Comparison of ENCODE assay signal across 23 cellular contexts in genomic region chr9:94885854-94886447, GRCh38.
DNase-seq lines count a peak whose midpoint lies in the region; ATAC-seq, FAIRE-seq and TF ChIP-seq lines count a peak whose summit lies in the region.
"Had no signal": no experiment of that assay in that cellular context is flagged by ENCODE, and none has a peak within 500 bp of the region (broad histone marks: within the 10 kb centered on the region; RNA-seq: fewer than 3 reads in every experiment).

No MANE protein-coding gene starts in this region.

- H3K9me3 ChIP-seq in astrocyte (ENCODE audit: insufficient read depth, low read depth, low read length), result no peaks in the 10 kb centered on the region
- H3K9me3 ChIP-seq: ovary had no signal

- H3K27ac ChIP-seq in astrocyte (ENCODE audit: low read depth, low read length), result no peak overlapping the region
- H3K27ac ChIP-seq: BLaER1, foreskin keratinocyte, ovary had no signal

- no peaks in the 10 kb centered on the region for H3K27me3 ChIP-seq in astrocyte (ENCODE audit: insufficient read depth, low read length)
- H3K27me3 ChIP-seq: BLaER1, foreskin keratinocyte, ovary, upper lobe of left lung had no signal

- intact Hi-C loops in activated CD4-positive, alpha-beta T cell treated with anti-CD3 and anti-CD28 coated beads, Interleukin-2, amount 10 ng/mL, durations not matched to agents 24 days and 14 days (cut with micrococcal nuclease), result no loop called here

- H3K27ac Mint-ChIP-seq in activated CD4-positive, alpha-beta T cell treated with anti-CD3 and anti-CD28 coated beads, Interleukin-2, amount 10 ng/mL, durations not matched to agents 24 days and 14 days, result no peak overlapping the region
- H3K27ac Mint-ChIP-seq in astrocyte (ENCODE audit: unreplicated experiment) (peak overlapping the region; percentile 73), mesothelial cell of epicardium (peak overlapping the region; percentile 51), type B pancreatic cell (peak overlapping the region; percentile 27)
- H3K27ac Mint-ChIP-seq: natural killer cell had no signal

- peaks cover 4% of the 10 kb centered on the region for H3K4me1 Mint-ChIP-seq in activated CD4-positive, alpha-beta T cell treated with anti-CD3 and anti-CD28 coated beads, Interleukin-2, amount 10 ng/mL, durations not matched to agents 24 days and 14 days
- H3K4me1 Mint-ChIP-seq in astrocyte (ENCODE audit: low read depth, unreplicated experiment) (peaks cover 35% of the 10 kb centered on the region), mesothelial cell of epicardium (peaks cover 37% of the 10 kb centered on the region), type B pancreatic cell (ENCODE audit: unreplicated experiment) (peaks cover 25% of the 10 kb centered on the region)

- TF ChIP-seq CTCF in astrocyte (IDR thresholded peaks at IDR 0.05; ENCODE audit: insufficient read depth, low read depth, low read length) (no peak), mesothelial cell of epicardium (IDR thresholded peaks at IDR 0.05; ENCODE audit: unreplicated experiment) (no peak), type B pancreatic cell (conservative IDR thresholded peaks at IDR 0.05) (no peak)

- H3K4me3 ChIP-seq in astrocyte (ENCODE audit: insufficient read depth, low read depth, low read length), result no peak overlapping the region
- H3K4me3 ChIP-seq: BLaER1, ovary, upper lobe of left lung had no signal

- H3K9ac ChIP-seq in astrocyte (ENCODE audit: low read length), result no peak overlapping the region
- H3K9ac ChIP-seq: BLaER1 had no signal

- H3K27me3 Mint-ChIP-seq in activated CD4-positive, alpha-beta T cell treated with anti-CD3 and anti-CD28 coated beads, Interleukin-2, amount 10 ng/mL, durations not matched to agents 24 days and 14 days, result no peaks in the 10 kb centered on the region
- H3K27me3 Mint-ChIP-seq in astrocyte (ENCODE audit: low read depth, unreplicated experiment) (no peaks in the 10 kb centered on the region), mesothelial cell of epicardium (ENCODE audit: low read depth) (no peaks in the 10 kb centered on the region), type B pancreatic cell (no peaks in the 10 kb centered on the region)

- H3K4me1 ChIP-seq in astrocyte (ENCODE audit: insufficient read depth, low read length), result peaks cover 14% of the 10 kb centered on the region

- no peak overlapping the region for H3K4me2 ChIP-seq in astrocyte (ENCODE audit: low read length)
- H3K4me2 ChIP-seq: BLaER1 had no signal

- FAIRE-seq in astrocyte (lab: Jason Lieb, UNC), result no peak
- FAIRE-seq: small intestine had no signal

- no peaks in the 10 kb centered on the region for H3K36me3 ChIP-seq in astrocyte (ENCODE audit: insufficient read depth, low read length)
- H3K36me3 ChIP-seq: ovary, upper lobe of left lung had no signal

- H2AFZ ChIP-seq in astrocyte (ENCODE audit: low read depth, low read length), result no peak overlapping the region

- ATAC-seq in HG03442 (IDR thresholded peaks at IDR 0.05; ENCODE audit: unreplicated experiment) (no peak), GM19328 (IDR thresholded peaks at IDR 0.05; ENCODE audit: unreplicated experiment) (no peak)
- ATAC-seq: natural killer cell; stimulated activated naive CD8-positive, alpha-beta T cell treated with anti-CD3 and anti-CD28 coated beads, Interleukin-15, Interleukin-2, amounts not matched to agents 100 U/mL and 50 U/mL, for 24 hours had no signal

- peaks cover 5% of the 10 kb centered on the region for H3K9me3 Mint-ChIP-seq in activated CD4-positive, alpha-beta T cell treated with anti-CD3 and anti-CD28 coated beads, Interleukin-2, amount 10 ng/mL, durations not matched to agents 24 days and 14 days
- H3K9me3 Mint-ChIP-seq in astrocyte (ENCODE audit: unreplicated experiment) (no peaks in the 10 kb centered on the region), mesothelial cell of epicardium (peaks cover 10% of the 10 kb centered on the region), type B pancreatic cell (peaks cover 5% of the 10 kb centered on the region)

- H4K20me1 ChIP-seq in astrocyte (ENCODE audit: insufficient read depth, low read length), result no peaks in the 10 kb centered on the region
- H4K20me1 ChIP-seq: BLaER1 had no signal

- no peak overlapping the region for H3K4me3 Mint-ChIP-seq in activated CD4-positive, alpha-beta T cell treated with anti-CD3 and anti-CD28 coated beads, Interleukin-2, amount 10 ng/mL, durations not matched to agents 24 days and 14 days
- H3K4me3 Mint-ChIP-seq in astrocyte (ENCODE audit: unreplicated experiment) (no peak overlapping the region), mesothelial cell of epicardium (no peak overlapping the region), type B pancreatic cell (no peak overlapping the region)
- H3K4me3 Mint-ChIP-seq: natural killer cell had no signal

- no peaks in the 10 kb centered on the region for H3K79me2 ChIP-seq in astrocyte (ENCODE audit: insufficient read depth, low read length)

- H3K36me3 Mint-ChIP-seq in activated CD4-positive, alpha-beta T cell treated with anti-CD3 and anti-CD28 coated beads, Interleukin-2, amount 10 ng/mL, durations not matched to agents 24 days and 14 days (ENCODE audit: low read depth), result peaks cover 6% of the 10 kb centered on the region
- H3K36me3 Mint-ChIP-seq in astrocyte (ENCODE audit: low read depth, unreplicated experiment), result no peaks in the 10 kb centered on the region
- H3K36me3 Mint-ChIP-seq in mesothelial cell of epicardium, result peaks cover 10% of the 10 kb centered on the region
- peaks cover 10% of the 10 kb centered on the region for H3K36me3 Mint-ChIP-seq in type B pancreatic cell

- peak; percentile 27 for DNase-seq in activated CD4-positive, alpha-beta T cell treated with anti-CD3 and anti-CD28 coated beads, Interleukin-2, amount 10 ng/mL, durations not matched to agents 24 days and 14 days
- DNase-seq in activated CD4-positive, alpha-beta T cell treated with anti-CD3 and anti-CD28 coated beads, Interleukin-2, amount 50 U/mL, for 48 hours, result no peak
- no peak for DNase-seq in astrocyte (ENCODE audit: low read depth)
- no peak for DNase-seq in mesothelial cell of epicardium (ENCODE audit: low spot score in 2 of 2, unreplicated experiment in 2 of 2)
- no peak for DNase-seq in type B pancreatic cell (ENCODE audit: extremely low spot score, unreplicated experiment)
- no peak for DNase-seq in SIG-M5 (lab: John Stamatoyannopoulos, UW)
- DNase-seq: activated naive CD4-positive, alpha-beta T cell; caudate nucleus; natural killer cell; NCI-H1092; NCI-H2081; NCI-H510A; NK-92 treated with Interleukin-12 subunit alpha and Interleukin-12 subunit beta, amount 100 ng/mL, for 24 hours; ovary; small intestine; stimulated activated CD4-positive, alpha-beta T cell treated with anti-CD3 and anti-CD28 coated beads, Interleukin-2, amount 100 ng/mL, for 48 hours; stimulated activated naive CD8-positive, alpha-beta T cell treated with anti-CD3 and anti-CD28 coated beads, Interleukin-15, Interleukin-2, amounts not matched to agents 100 U/mL and 50 U/mL, for 24 hours; T-helper 2 cell had no signal
